Comparison of ENCODE assay signal across 8 cellular contexts in the genomic region with DNA sequence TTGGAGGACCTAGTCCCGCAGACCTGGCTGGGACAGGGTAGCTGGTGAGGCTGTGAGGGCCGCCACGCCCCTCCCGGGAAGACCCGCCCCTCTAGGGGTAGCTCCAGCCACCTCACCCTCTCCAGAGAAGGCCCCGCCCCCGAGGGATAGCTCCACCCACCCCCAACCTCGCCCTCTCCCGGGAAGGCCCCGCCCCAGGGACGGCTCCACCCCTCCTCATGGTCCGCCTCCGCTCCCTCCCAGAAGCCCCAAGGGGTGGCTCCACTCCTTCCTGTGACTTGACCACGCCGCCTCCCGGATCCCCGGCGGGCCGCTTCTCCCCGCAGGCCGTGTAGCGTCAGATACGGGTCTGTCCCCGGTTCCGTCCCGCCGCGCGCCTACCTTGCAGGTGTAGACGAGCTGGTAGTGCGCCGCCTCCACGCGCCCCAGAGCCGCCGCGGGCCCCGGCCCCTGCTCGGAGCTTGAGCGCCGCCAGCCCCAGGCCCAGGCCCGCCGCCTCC. TPM values are rescaled to one million over a fixed set of nuclear protein-coding genes. Genes with fewer than 3 reads are reported as not detected.
DNase-seq lines count a peak whose midpoint lies in the region; ATAC-seq, FAIRE-seq and TF ChIP-seq lines count a peak whose summit lies in the region.

No MANE protein-coding gene starts in this region.

- TF ChIP-seq CTCF in AG09309 (IDR thresholded peaks at IDR 0.05; ENCODE audit: control insufficient read depth, insufficient read depth, low read depth, low read length, missing control alignments) (no peak), kidney (IDR thresholded peaks at IDR 0.05; ENCODE audit: borderline replicate concordance, extremely low read depth, insufficient read depth) (no peak)

- intact Hi-C loops in kidney (cut with DNase I), result no loop called here

- FAIRE-seq in kidney (lab: Jason Lieb, UNC), result no peak

- peak overlapping the region; percentile 74 for H3K4me3 Mint-ChIP-seq in central memory CD8-positive, alpha-beta T cell

- peak overlapping the region; percentile 74 for H3K4me3 ChIP-seq in AG09309 (ENCODE audit: control insufficient read depth, low read depth, low read length)
- H3K4me3 ChIP-seq in kidney (ENCODE audit: low read length in 2 of 2), result peak overlapping the region in 1 of 2 donors; percentile 55

- H3K9ac ChIP-seq in kidney (ENCODE audit: low read length in 2 of 2), result no peak overlapping the region

- H3K36me3 Mint-ChIP-seq in central memory CD8-positive, alpha-beta T cell (ENCODE audit: insufficient read depth), result peaks cover 8% of the 10 kb centered on the region

- H3K27me3 Mint-ChIP-seq in central memory CD8-positive, alpha-beta T cell, result no peaks in the 10 kb centered on the region

- H3K27ac Mint-ChIP-seq in central memory CD8-positive, alpha-beta T cell (ENCODE audit: low read depth), result no peak overlapping the region

- ATAC-seq in GM18909 (IDR thresholded peaks at IDR 0.05; ENCODE audit: poor library complexity, unreplicated experiment) (peak; percentile 69), HG03139 (IDR thresholded peaks at IDR 0.05; ENCODE audit: unreplicated experiment) (peak; percentile 67)
- peak; percentile 85 to 89 for ATAC-seq in activated CD4-positive, CD25-positive, alpha-beta regulatory T cell treated with anti-CD3 and anti-CD28 coated beads, Interleukin-2, amount 50 U/mL, for 24 hours
- ATAC-seq in central memory CD8-positive, alpha-beta T cell (replicated peaks; ENCODE audit: extremely low read depth, poor library complexity, severe bottlenecking), result peak; percentile 71

- H3K9me3 Mint-ChIP-seq in central memory CD8-positive, alpha-beta T cell, result no peaks in the 10 kb centered on the region

- peaks cover 0 to 10% of the 10 kb centered on the region in 2 donors for H3K4me1 ChIP-seq in kidney (ENCODE audit: control insufficient read depth in 1 of 2, insufficient read depth in 1 of 2, low read depth in 1 of 2, low read length in 2 of 2)

- H3K4me1 Mint-ChIP-seq in central memory CD8-positive, alpha-beta T cell, result peaks cover 5% of the 10 kb centered on the region

- no peaks in the 10 kb centered on the region for H3K9me3 ChIP-seq in kidney (ENCODE audit: control insufficient read depth in 1 of 2, low read length in 2 of 2)

- peak; percentile 77 for DNase-seq in AG09309 (ENCODE audit: low read depth)
- peak; percentile 81 for DNase-seq in NCI-H2196 treated with DMSO at 0.1 percent for 48 hours (lab: John Stamatoyannopoulos, UW; ENCODE audit: unreplicated experiment)
- peak; percentile 72 to 75 for DNase-seq in central memory CD8-positive, alpha-beta T cell (ENCODE audit: low spot score in 2 of 2)
- DNase-seq in kidney, result peak; percentile 99
- peak; percentile 98 for DNase-seq in stimulated activated CD4-positive, alpha-beta T cell treated with anti-CD3 and anti-CD28 coated beads, Interleukin-15, amount 100 ng/mL, for 24 hours

- no peaks in the 10 kb centered on the region for H3K36me3 ChIP-seq in kidney (ENCODE audit: control insufficient read depth in 1 of 2, insufficient read depth in 2 of 2, low read length in 2 of 2)

- peak overlapping the region; percentile 67 to 69 for H3K27ac ChIP-seq in kidney (ENCODE audit: low read depth in 2 of 2, low read length in 2 of 2)

RNA-seq across cellular contexts. Expression of a gene that starts 0.4 kb away (rescaled TPM):
- 22.1 TPM for total RNA-seq in kidney
- polyA plus RNA-seq in kidney (ENCODE audit: insufficient read depth, low read depth, low replicate concordance), result 30.4 TPM

RNA-seq across cellular contexts. Expression of a gene that starts 10.3 kb away (rescaled TPM):
- 7.0 TPM for total RNA-seq in kidney
- 1.5 TPM for polyA plus RNA-seq in kidney (ENCODE audit: insufficient read depth, low read depth, low replicate concordance)

RNA-seq across cellular contexts. Expression of a gene that starts 35.8 kb away (rescaled TPM):
- 11.6 TPM for total RNA-seq in kidney
- 11.9 TPM for polyA plus RNA-seq in kidney (ENCODE audit: insufficient read depth, low read depth, low replicate concordance)

RNA-seq across cellular contexts. Expression of a gene that starts 36.8 kb away (rescaled TPM):
- 11.0 TPM for total RNA-seq in kidney
- polyA plus RNA-seq in kidney (ENCODE audit: insufficient read depth, low read depth, low replicate concordance), result 3.2 TPM

RNA-seq across cellular contexts. Expression of a gene that starts 47.3 kb away (rescaled TPM):
- 36.2 TPM for total RNA-seq in kidney
- 25.9 TPM for polyA plus RNA-seq in kidney (ENCODE audit: insufficient read depth, low read depth, low replicate concordance)
